In genomic region chr16:88815901-88816589, GRCh38 we compare ENCODE assay signal across 8 cellular contexts. TPM values are rescaled to one million over a fixed set of nuclear protein-coding genes. Genes with fewer than 3 reads are reported as not detected.
DNase-seq lines count a peak whose midpoint lies in the region; ATAC-seq, FAIRE-seq and TF ChIP-seq lines count a peak whose summit lies in the region.

No MANE protein-coding gene starts in this region.

- CTCF ChIA-PET in Panc1 (lab: Charles Lee), result interaction anchor here (0.5 kb wide), 1 partner anchor 105 kb away, joined by 7 read pairs; no protein-coding TSS in a partner anchor

- peaks cover under 1% of the 10 kb centered on the region for H4K20me1 ChIP-seq in astrocyte (ENCODE audit: insufficient read depth, low read length)

- no peaks in the 10 kb centered on the region for H3K9me3 Mint-ChIP-seq in astrocyte (ENCODE audit: unreplicated experiment)

- peaks cover 1% of the 10 kb centered on the region for H3K36me3 Mint-ChIP-seq in astrocyte (ENCODE audit: low read depth, unreplicated experiment)

- peaks cover 2% of the 10 kb centered on the region for H3K4me1 Mint-ChIP-seq in astrocyte (ENCODE audit: low read depth, unreplicated experiment)

- peak; percentile 73 to 90 for TF ChIP-seq RAD21 in liver (IDR thresholded peaks at IDR 0.05)

- BruUV-seq in Panc1 (replicated peaks; lab: Mats Ljungman, UMichigan), result no TSS peak

- no peak for TF ChIP-seq EP300 in tibial nerve (IDR thresholded peaks at IDR 0.05)

- no peaks in the 10 kb centered on the region for H3K27me3 ChIP-seq in Panc1 (ENCODE audit: control insufficient read depth, insufficient read depth, low read length)
- no peaks in the 10 kb centered on the region for H3K27me3 ChIP-seq in astrocyte (ENCODE audit: insufficient read depth, low read length)
- H3K27me3 ChIP-seq in liver (ENCODE audit: control insufficient read depth in 4 of 4, insufficient read depth in 4 of 4, low read length in 3 of 4), result no peaks in the 10 kb centered on the region
- H3K27me3 ChIP-seq in tibial nerve, result no peaks in the 10 kb centered on the region

- H3K4me3 Mint-ChIP-seq in astrocyte (ENCODE audit: unreplicated experiment), result no peak overlapping the region

- H3K27me3 Mint-ChIP-seq in astrocyte (ENCODE audit: low read depth, unreplicated experiment), result no peaks in the 10 kb centered on the region

- H3K79me2 ChIP-seq in astrocyte (ENCODE audit: insufficient read depth, low read length), result peaks cover 7% of the 10 kb centered on the region

- H3K4me1 ChIP-seq in Panc1 (ENCODE audit: control insufficient read depth, insufficient read depth, low read length) (no peaks in the 10 kb centered on the region; the same call in 1 of the 2 replicates), astrocyte (ENCODE audit: insufficient read depth, low read length) (peaks cover 6% of the 10 kb centered on the region), liver (ENCODE audit: control insufficient read depth in 4 of 4, insufficient read depth in 4 of 4, low read length in 3 of 4) (peaks cover 0 to 11% (median 6%) of the 10 kb centered on the region in 4 donors), tibial nerve (peaks cover 0 to 17% (median 12%) of the 10 kb centered on the region in 4 donors)

- H3K9me3 ChIP-seq in Panc1 (ENCODE audit: control insufficient read depth, insufficient read depth, low read depth, low read length), result no peaks in the 10 kb centered on the region
- H3K9me3 ChIP-seq in astrocyte (ENCODE audit: insufficient read depth, low read depth, low read length), result no peaks in the 10 kb centered on the region
- H3K9me3 ChIP-seq in liver (ENCODE audit: control insufficient read depth in 4 of 4, low read length in 3 of 4), result no peaks in the 10 kb centered on the region
- H3K9me3 ChIP-seq in tibial nerve, result no peaks in the 10 kb centered on the region

- TF ChIP-seq CTCF in AG10803 (conservative IDR thresholded peaks at IDR 0.05; ENCODE audit: low read length) (peak; percentile 59), Panc1 (IDR thresholded peaks at IDR 0.05) (peak; percentile 88), astrocyte (IDR thresholded peaks at IDR 0.05; ENCODE audit: insufficient read depth, low read depth, low read length) (peak; percentile 36), liver (IDR thresholded peaks at IDR 0.05; ENCODE audit: low read depth, low read length, missing input control) (peak; percentile 68), tibial nerve (IDR thresholded peaks at IDR 0.05) (peak; percentile 52 to 75 (median 65))

- no peak overlapping the region for H2AFZ ChIP-seq in astrocyte (ENCODE audit: low read depth, low read length)

- H3K9ac ChIP-seq in astrocyte (ENCODE audit: low read length), result no peak overlapping the region
- H3K9ac ChIP-seq in liver (ENCODE audit: low read depth in 1 of 2, low read length in 2 of 2), result no peak overlapping the region

- H3K27ac ChIP-seq in Panc1 (ENCODE audit: low read length), result no peak overlapping the region
- no peak overlapping the region for H3K27ac ChIP-seq in astrocyte (ENCODE audit: low read depth, low read length)
- no peak overlapping the region for H3K27ac ChIP-seq in liver (ENCODE audit: low read depth in 1 of 2, low read length in 2 of 2)
- no peak overlapping the region for H3K27ac ChIP-seq in tibial nerve

- DNase-seq in AG10803 (ENCODE audit: low read depth) (no peak), GM12892 (ENCODE audit: insufficient read length) (peak; percentile 56), Panc1 (ENCODE audit: low read depth, low spot score) (no peak), astrocyte (ENCODE audit: low read depth) (no peak), tibial nerve (ENCODE audit: low spot score in 2 of 2) (no peak), KG1 (lab: John Stamatoyannopoulos, UW) (no peak)

- intact Hi-C loops in Panc1 (cut with micrococcal nuclease; ENCODE audit: unreplicated experiment), result loop anchor here (10.0 kb wide), 1 partner anchor 349 kb away; no protein-coding TSS in a partner anchor

- H3K4me2 ChIP-seq in astrocyte (ENCODE audit: low read length), result no peak overlapping the region

- FAIRE-seq in GM12892 (lab: Jason Lieb, UNC) (peak; percentile 48), astrocyte (lab: Jason Lieb, UNC) (no peak)

- no peak overlapping the region for H3K27ac Mint-ChIP-seq in astrocyte (ENCODE audit: unreplicated experiment)

- in situ Hi-C loops in Panc1 (cut with HindIII; ENCODE audit: low pct_unique_long_range_greater_than_20kb, low sequenced_read_pairs), result no loop called here

- WGBS in liver, result 57% methylated on average over 19 of the region's 19 CpGs
- WGBS in tibial nerve, 2 donors, result 54 to 63% methylated on average over 8 to 17 of the region's 19 CpGs

- H3K36me3 ChIP-seq in Panc1 (ENCODE audit: control insufficient read depth, insufficient read depth, low read length), result peaks cover under 1% of the 10 kb centered on the region; the same call in 1 of the 2 replicates
- no peaks in the 10 kb centered on the region for H3K36me3 ChIP-seq in astrocyte (ENCODE audit: insufficient read depth, low read length)
- peaks cover 0 to 2% (median under 1%) of the 10 kb centered on the region in 4 donors for H3K36me3 ChIP-seq in liver (ENCODE audit: control insufficient read depth in 4 of 4, insufficient read depth in 3 of 4, low read depth in 1 of 4, low read length in 3 of 4)
- H3K36me3 ChIP-seq in tibial nerve, result peaks cover 0 to 39% (median 0%) of the 10 kb centered on the region in 3 donors

- ATAC-seq in Panc1 (peak; percentile 42), HG02870 (IDR thresholded peaks at IDR 0.05; ENCODE audit: unreplicated experiment) (no peak)

- POLR2A ChIA-PET in Panc1 (lab: Charles Lee), result no interaction called here

- TF ChIP-seq POLR2A in GM12892 (IDR thresholded peaks at IDR 0.05; ENCODE audit: low read depth, low read length) (no peak), tibial nerve (IDR thresholded peaks at IDR 0.05) (no peak)

- H3K4me3 ChIP-seq in AG10803 (ENCODE audit: low read length), result no peak overlapping the region
- H3K4me3 ChIP-seq in Panc1 (ENCODE audit: low read depth in 2 of 2, low read length in 2 of 2), result no peak overlapping the region
- no peak overlapping the region for H3K4me3 ChIP-seq in astrocyte (ENCODE audit: insufficient read depth, low read depth, low read length)
- H3K4me3 ChIP-seq in liver (ENCODE audit: low read depth in 1 of 3, low read length in 3 of 3), result no peak overlapping the region
- no peak overlapping the region for H3K4me3 ChIP-seq in tibial nerve

TF ChIP-seq in liver, 16 proteins besides CTCF, POLR2A, EP300 and RAD21 (continues in another document):
- TF ChIP-seq FOXA2 (IDR thresholded peaks at IDR 0.05) (no peak), SP1 (IDR thresholded peaks at IDR 0.05) (no peak)
- TF ChIP-seq, protein P1, sequence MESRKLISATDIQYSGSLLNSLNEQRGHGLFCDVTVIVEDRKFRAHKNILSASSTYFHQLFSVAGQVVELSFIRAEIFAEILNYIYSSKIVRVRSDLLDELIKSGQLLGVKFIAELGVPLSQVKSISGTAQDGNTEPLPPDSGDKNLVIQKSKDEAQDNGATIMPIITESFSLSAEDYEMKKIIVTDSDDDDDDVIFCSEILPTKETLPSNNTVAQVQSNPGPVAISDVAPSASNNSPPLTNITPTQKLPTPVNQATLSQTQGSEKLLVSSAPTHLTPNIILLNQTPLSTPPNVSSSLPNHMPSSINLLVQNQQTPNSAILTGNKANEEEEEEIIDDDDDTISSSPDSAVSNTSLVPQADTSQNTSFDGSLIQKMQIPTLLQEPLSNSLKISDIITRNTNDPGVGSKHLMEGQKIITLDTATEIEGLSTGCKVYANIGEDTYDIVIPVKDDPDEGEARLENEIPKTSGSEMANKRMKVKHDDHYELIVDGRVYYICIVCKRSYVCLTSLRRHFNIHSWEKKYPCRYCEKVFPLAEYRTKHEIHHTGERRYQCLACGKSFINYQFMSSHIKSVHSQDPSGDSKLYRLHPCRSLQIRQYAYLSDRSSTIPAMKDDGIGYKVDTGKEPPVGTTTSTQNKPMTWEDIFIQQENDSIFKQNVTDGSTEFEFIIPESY (IDR thresholded peaks at IDR 0.05), result no peak
- TF ChIP-seq, protein P2, sequence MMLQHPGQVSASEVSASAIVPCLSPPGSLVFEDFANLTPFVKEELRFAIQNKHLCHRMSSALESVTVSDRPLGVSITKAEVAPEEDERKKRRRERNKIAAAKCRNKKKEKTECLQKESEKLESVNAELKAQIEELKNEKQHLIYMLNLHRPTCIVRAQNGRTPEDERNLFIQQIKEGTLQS (IDR thresholded peaks at IDR 0.05), result no peak

RNA-seq across cellular contexts. Expression of gene APRT, which starts 4.3 kb away (rescaled TPM):
- polyA plus RNA-seq in GM12892 (2012; ENCODE audit: missing spikeins), result 180 TPM
- total RNA-seq in Panc1 (2021; ENCODE audit: unreplicated experiment) (231 TPM), astrocyte (132 and 143 TPM in 2 replicates), liver (10 to 100 TPM; 27.9 to 35.5 TPM), tibial nerve (100 to 1,000 TPM in 2 of 4 donors, 10 to 100 TPM in 2; 83.4 to 157 (median 106) TPM)
- polyA plus RNA-seq in Panc1 (2012; ENCODE audit: insufficient read length), result 326 TPM
- polyA plus RNA-seq in liver, result 100 to 1,000 TPM; 153 to 160 TPM

RNA-seq across cellular contexts. Expression of gene CDT1, which starts 12.5 kb away (rescaled TPM):
- polyA plus RNA-seq in GM12892 (2012; ENCODE audit: missing spikeins), result 6.4 TPM
- total RNA-seq in Panc1 (2021; ENCODE audit: unreplicated experiment) (39.9 TPM), astrocyte (3.7 and 4.7 TPM in 2 replicates), liver (10 to 100 TPM in 1 of 2 donors, under 1 TPM in 1; 0.08 to 37.6 TPM), tibial nerve (1 to 10 TPM in 2 of 4 donors, under 1 TPM in 1, not detected in 1; 0.44 to 1.5 (median 1.4) TPM)
- polyA plus RNA-seq in Panc1 (2012; ENCODE audit: insufficient read length), result 25.1 TPM
- 1 to 10 TPM in 1 of 2 donors, under 1 TPM in 1; 0.11 to 1.8 TPM for polyA plus RNA-seq in liver

RNA-seq across cellular contexts. Expression of gene PIEZO1, which starts 31.0 kb away (rescaled TPM):
- 33.8 TPM for polyA plus RNA-seq in GM12892 (2012; ENCODE audit: missing spikeins)
- 175 TPM for total RNA-seq in Panc1 (2021; ENCODE audit: unreplicated experiment)
- 228 TPM for polyA plus RNA-seq in Panc1 (2012; ENCODE audit: insufficient read length)
- total RNA-seq in astrocyte, result 239 and 247 TPM in 2 replicates
- total RNA-seq in liver, result 10 to 100 TPM; 59.7 to 74.7 TPM
- 10 to 100 TPM; 15.3 to 58.7 TPM for polyA plus RNA-seq in liver
- total RNA-seq in tibial nerve, result 100 to 1,000 TPM in 3 of 4 donors, 10 to 100 TPM in 1; 90.5 to 309 (median 165) TPM

RNA-seq across cellular contexts. Expression of gene GALNS, which starts 40.7 kb away (rescaled TPM):
- 9.9 TPM for polyA plus RNA-seq in GM12892 (2012; ENCODE audit: missing spikeins)
- 81.6 TPM for total RNA-seq in Panc1 (2021; ENCODE audit: unreplicated experiment)
- polyA plus RNA-seq in Panc1 (2012; ENCODE audit: insufficient read length), result 106 TPM
- total RNA-seq in astrocyte, result 31.1 and 31.7 TPM in 2 replicates
- total RNA-seq in liver, result 10 to 100 TPM in 1 of 2 donors, 1 to 10 TPM in 1; 6.8 to 20.6 TPM
- 10 to 100 TPM in 1 of 2 donors, 1 to 10 TPM in 1; 8.5 to 13.0 TPM for polyA plus RNA-seq in liver
- 10 to 100 TPM; 15.1 to 80.1 (median 43.2) TPM for total RNA-seq in tibial nerve

RNA-seq across cellular contexts. Expression of gene TRAPPC2L, which starts 40.9 kb away (rescaled TPM):
- polyA plus RNA-seq in GM12892 (2012; ENCODE audit: missing spikeins), result 78.6 TPM
- total RNA-seq in Panc1 (2021; ENCODE audit: unreplicated experiment) (73.8 TPM), astrocyte (59.1 and 63.0 TPM in 2 replicates), liver (10 to 100 TPM; 16.3 to 22.0 TPM), tibial nerve (10 to 100 TPM; 18.0 to 36.6 (median 22.9) TPM)
- 129 TPM for polyA plus RNA-seq in Panc1 (2012; ENCODE audit: insufficient read length)
- polyA plus RNA-seq in liver, result 10 to 100 TPM; 22.4 to 59.4 TPM

Comparison
In these comparisons a context has a peak if more than half of its experiments do, and no peak if none do; other contexts are left out.
1. CTCF ChIP-seq: peak in every context shown above with its lines; median percentile 88 in Panc1; 68 in liver; 65 in tibial nerve; 59 in AG10803; 36 in astrocyte.